ENCODE assay signal across 20 cellular contexts in genomic region chr9:91939953-91940352, GRCh38. TPM values are rescaled to one million over a fixed set of nuclear protein-coding genes. Genes with fewer than 3 reads are reported as not detected.
"Had no signal": no experiment of that assay in that cellular context is flagged by ENCODE, and none has a peak within 500 bp of the region (broad histone marks: within the 10 kb centered on the region; RNA-seq: fewer than 3 reads in every experiment).

No MANE protein-coding gene starts in this region.

- DNase-seq: activated CD4-positive, alpha-beta T cell treated with anti-CD3 and anti-CD28 coated beads for 1 hour; activated CD8-positive, alpha-beta memory T cell treated with anti-CD3 and anti-CD28 coated beads, Interleukin-2, amount 50 U/mL, for 4 hours; activated T-cell treated with anti-CD3 and anti-CD28 coated beads, Interleukin-2, amount 50 U/mL, for 24 hours; brain microvascular endothelial cell; central memory CD4-positive, alpha-beta T cell; dorsolateral prefrontal cortex; left ventricle myocardium inferior; midbrain; posterior cingulate gyrus; stimulated activated CD4-positive, alpha-beta T cell treated with anti-CD3 and anti-CD28 coated beads, Interleukin-4, amount 100 ng/mL, for 4 hours; stimulated activated naive CD8-positive, alpha-beta T cell treated with anti-CD3 and anti-CD28 coated beads, Interleukin-15, Interleukin-2, amounts not matched to agents 100 U/mL and 50 U/mL, for 24 hours; T-helper 1 cell; tibial artery; uterus; WERI-Rb-1 had no signal

- H3K4me3 ChIP-seq: ascending aorta, dorsolateral prefrontal cortex, left ventricle myocardium inferior, tibial artery, uterus had no signal

- H3K36me3 Mint-ChIP-seq: activated naive CD4-positive, alpha-beta T cell treated with anti-CD3 and anti-CD28 coated beads, Interleukin-2, amount 50 U/mL, for 72 hours had no signal

- H3K4me3 Mint-ChIP-seq: activated T-cell treated with anti-CD3 and anti-CD28 coated beads, Interleukin-2, amount 50 U/mL, for 24 hours; activated T-helper 17 cell treated with anti-CD3 and anti-CD28 coated beads, Interleukin-2, amount 50 U/mL, for 72 hours; nephron had no signal

- H3K27me3 ChIP-seq: ascending aorta, uterus had no signal

- H3K36me3 ChIP-seq: ascending aorta, brain microvascular endothelial cell, left ventricle myocardium inferior, tibial artery, uterus, WERI-Rb-1 had no signal

- H3K4me1 ChIP-seq: ascending aorta, left ventricle myocardium inferior, tibial artery, uterus had no signal

- H3K9me3 ChIP-seq: ascending aorta, left ventricle myocardium inferior, tibial artery, uterus had no signal

- H3K9me3 Mint-ChIP-seq: activated naive CD4-positive, alpha-beta T cell treated with anti-CD3 and anti-CD28 coated beads, Interleukin-2, amount 50 U/mL, for 72 hours; activated T-cell treated with anti-CD3 and anti-CD28 coated beads, Interleukin-2, amount 50 U/mL, for 24 hours had no signal

- ATAC-seq: activated naive CD4-positive, alpha-beta T cell treated with anti-CD3 and anti-CD28 coated beads, Interleukin-2, amount 50 U/mL, for 72 hours; activated T-helper 17 cell treated with anti-CD3 and anti-CD28 coated beads, Interleukin-2, amount 50 U/mL, for 72 hours; stimulated activated naive CD8-positive, alpha-beta T cell treated with anti-CD3 and anti-CD28 coated beads, Interleukin-15, Interleukin-2, amounts not matched to agents 100 U/mL and 50 U/mL, for 24 hours had no signal

- H3K27ac ChIP-seq: ascending aorta, brain microvascular endothelial cell, dorsolateral prefrontal cortex, epithelial cell of prostate, left ventricle myocardium inferior, tibial artery, uterus, WERI-Rb-1 had no signal

- H3K27ac Mint-ChIP-seq: activated T-cell treated with anti-CD3 and anti-CD28 coated beads, Interleukin-2, amount 50 U/mL, for 24 hours; activated T-helper 17 cell treated with anti-CD3 and anti-CD28 coated beads, Interleukin-2, amount 50 U/mL, for 72 hours had no signal

- H3K4me1 Mint-ChIP-seq: activated T-helper 17 cell treated with anti-CD3 and anti-CD28 coated beads, Interleukin-2, amount 50 U/mL, for 72 hours had no signal

RNA-seq across cellular contexts. Expression of gene ROR2, which starts 10.1 kb away (rescaled TPM):
- total RNA-seq: activated naive CD4-positive, alpha-beta T cell treated with anti-CD3 and anti-CD28 coated beads, Interleukin-2, amount 50 U/mL, for 72 hours had no signal
